Comparison of ENCODE assay signal across 16 cellular contexts in the genomic region with DNA sequence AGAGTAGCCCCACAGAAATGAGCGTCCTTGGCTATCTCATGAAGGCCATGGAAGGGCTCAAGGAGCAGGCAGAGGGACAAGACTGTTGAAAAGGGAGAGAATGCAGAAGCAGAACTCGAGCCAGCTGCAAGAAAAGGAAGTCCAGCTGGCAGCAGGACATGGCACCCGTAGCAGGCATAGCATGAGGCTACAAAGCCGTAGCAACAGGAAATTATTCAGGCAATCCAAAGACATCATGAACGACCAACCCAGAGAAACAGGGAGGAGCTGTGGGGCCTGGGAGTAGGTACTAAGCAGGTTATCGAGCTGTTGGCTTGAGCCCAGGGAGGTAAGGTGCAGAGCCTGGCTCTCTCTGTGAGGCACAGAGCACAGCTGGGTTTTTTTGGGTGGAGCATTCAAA.
DNase-seq lines count a peak whose midpoint lies in the region; ATAC-seq and TF ChIP-seq lines count a peak whose summit lies in the region.
"Had no signal": no experiment of that assay in that cellular context is flagged by ENCODE, and none has a peak within 500 bp of the region (broad histone marks: within the 10 kb centered on the region; RNA-seq: fewer than 3 reads in every experiment).

No MANE protein-coding gene starts in this region.

- H3K4me1 ChIP-seq in left ventricle myocardium inferior (peaks cover 18% of the 10 kb centered on the region), testis (no peaks in the 10 kb centered on the region)

- DNase-seq in Kasumi-1 (lab: John Stamatoyannopoulos, UW) (peak; percentile 83 to 86), SKM-1 (lab: John Stamatoyannopoulos, UW; ENCODE audit: unreplicated experiment) (peak; percentile 26), left ventricle myocardium inferior (no peak), testis (peak; percentile 26), NCI-H748 treated with DMSO at 0.1 percent for 48 hours (lab: John Stamatoyannopoulos, UW) (no peak), T-helper 17 cell (no peak)
- DNase-seq: activated CD4-positive, alpha-beta T cell treated with anti-CD3 and anti-CD28 coated beads for 4 hours; central memory CD4-positive, alpha-beta T cell; COR-L47; glutamatergic neuron; islet precursor cell; naive thymus-derived CD8-positive, alpha-beta T cell; stimulated activated CD4-positive, alpha-beta T cell treated with anti-CD3 and anti-CD28 coated beads, Interleukin-2, amount 100 ng/mL, for 48 hours; T-cell had no signal

- H3K4me3 Mint-ChIP-seq in T-helper 17 cell, result no peak overlapping the region
- H3K4me3 Mint-ChIP-seq: activated naive CD8-positive, alpha-beta T cell; naive thymus-derived CD8-positive, alpha-beta T cell; T-cell had no signal

- H3K27me3 Mint-ChIP-seq in T-helper 17 cell, result peaks cover 24% of the 10 kb centered on the region

- WGBS in testis, 2 donors, result 45 to 51% methylated on average over 6 of the region's 6 CpGs

- H3K4me3 ChIP-seq in left ventricle myocardium inferior (no peak overlapping the region), testis (no peak overlapping the region)

- no peak overlapping the region for H3K27ac Mint-ChIP-seq in T-helper 17 cell
- H3K27ac Mint-ChIP-seq: activated naive CD8-positive, alpha-beta T cell; T-cell had no signal

- TF ChIP-seq CTCF in left ventricle myocardium inferior (IDR thresholded peaks at IDR 0.05; ENCODE audit: borderline replicate concordance) (no peak), testis (IDR thresholded peaks at IDR 0.05) (no peak)

- no peak for TF ChIP-seq POLR2A in testis (IDR thresholded peaks at IDR 0.05)

- no peaks in the 10 kb centered on the region for H3K27me3 ChIP-seq in left ventricle myocardium inferior (ENCODE audit: low read depth)
- H3K27me3 ChIP-seq in testis, result no peaks in the 10 kb centered on the region

- H3K9me3 ChIP-seq in left ventricle myocardium inferior (replicated peaks), result peaks cover 31% of the 10 kb centered on the region
- no peaks in the 10 kb centered on the region for H3K9me3 ChIP-seq in testis
- H3K9me3 ChIP-seq in T-helper 17 cell (ENCODE audit: control insufficient read depth, low read length, poor library complexity, severe bottlenecking), result peaks cover 3% of the 10 kb centered on the region

- intact Hi-C loops in left ventricle myocardium inferior (cut with micrococcal nuclease), result no loop called here
- intact Hi-C loops in testis (cut with DNase I; ENCODE audit: low total_unique reads), result no loop called here

- H3K27ac ChIP-seq in left ventricle myocardium inferior (replicated peaks) (peak overlapping the region; percentile 15), testis (no peak overlapping the region)

- no peak for ATAC-seq in HG02763 (IDR thresholded peaks at IDR 0.05; ENCODE audit: unreplicated experiment)
- ATAC-seq in T-helper 17 cell, result no peak
- ATAC-seq: naive thymus-derived CD8-positive, alpha-beta T cell; T-cell had no signal

- H3K4me1 Mint-ChIP-seq in T-helper 17 cell, result no peaks in the 10 kb centered on the region

- H3K36me3 Mint-ChIP-seq in T-helper 17 cell (ENCODE audit: low read depth), result no peaks in the 10 kb centered on the region

- H3K36me3 ChIP-seq in left ventricle myocardium inferior (no peaks in the 10 kb centered on the region), testis (ENCODE audit: low read depth, missing control alignments) (no peaks in the 10 kb centered on the region)

Comparison
In these comparisons a context has a peak if more than half of its experiments do, and no peak if none do; other contexts are left out.
1. DNase-seq: peak in Kasumi-1 (2 of 2), SKM-1 (single experiment) and testis (single experiment); none in left ventricle myocardium inferior (single experiment), NCI-H748 treated with DMSO at 0.1 percent for 48 hours (single experiment) and T-helper 17 cell (0 of 3).